In genomic region chr4:3305610-3306371, GRCh38 we compare ENCODE assay signal across 1 cellular context.
TF ChIP-seq lines count a peak whose summit lies in the region.

No MANE protein-coding gene starts in this region.

TF ChIP-seq in K562, 482 proteins besides CTCF, POLR2A, EP300 and RAD21 (continued from another document and continues in another):
- no peak for TF ChIP-seq ATF6 (CRISPR knock-in tag; IDR thresholded peaks at IDR 0.05)
- TF ChIP-seq ZNF444 (CRISPR knock-in tag; IDR thresholded peaks at IDR 0.05): 0 out of 2 replicates have a peak, but pooled peaks have one; percentile 17
- 0 out of 2 replicates have a peak, but pooled peaks have one; percentile 48 for TF ChIP-seq ZNF589 (CRISPR knock-in tag; IDR thresholded peaks at IDR 0.05; ENCODE audit: low read depth)
- no peak for TF ChIP-seq E2F3 (CRISPR knock-in tag; IDR thresholded peaks at IDR 0.05)
- peak; percentile 94 for TF ChIP-seq SOX6 (IDR thresholded peaks at IDR 0.05)
- TF ChIP-seq HDAC2 (IDR thresholded peaks at IDR 0.05): 0 out of 2 replicates have a peak, but pooled peaks have one; percentile 66
- peak; percentile 60 to 70; a peak in 3 of 4 replicates for TF ChIP-seq FOXA3 (CRISPR knock-in tag; conservative IDR thresholded peaks at IDR 0.05 in 1 of 2, IDR thresholded peaks at IDR 0.05 in 1 of 2)
- TF ChIP-seq, protein P1, sequence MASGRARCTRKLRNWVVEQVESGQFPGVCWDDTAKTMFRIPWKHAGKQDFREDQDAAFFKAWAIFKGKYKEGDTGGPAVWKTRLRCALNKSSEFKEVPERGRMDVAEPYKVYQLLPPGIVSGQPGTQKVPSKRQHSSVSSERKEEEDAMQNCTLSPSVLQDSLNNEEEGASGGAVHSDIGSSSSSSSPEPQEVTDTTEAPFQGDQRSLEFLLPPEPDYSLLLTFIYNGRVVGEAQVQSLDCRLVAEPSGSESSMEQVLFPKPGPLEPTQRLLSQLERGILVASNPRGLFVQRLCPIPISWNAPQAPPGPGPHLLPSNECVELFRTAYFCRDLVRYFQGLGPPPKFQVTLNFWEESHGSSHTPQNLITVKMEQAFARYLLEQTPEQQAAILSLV (tag; IDR thresholded peaks at IDR 0.05): no peak
- peak; percentile 83; the same call in 1 of the 2 replicates for TF ChIP-seq ZNF175 (CRISPR knock-in tag; IDR thresholded peaks at IDR 0.05; ENCODE audit: low read depth)
- no peak for TF ChIP-seq ZNF239 (CRISPR knock-in tag; IDR thresholded peaks at IDR 0.05)
- peak; percentile 20 for TF ChIP-seq FOS (IDR thresholded peaks at IDR 0.05; ENCODE audit: extremely low read depth, insufficient read length)
- no peak for TF ChIP-seq HDAC6 (IDR thresholded peaks at IDR 0.05; ENCODE audit: low read depth, low read length)
- peak; percentile 94 to 96 for TF ChIP-seq KDM1A (IDR thresholded peaks at IDR 0.05)
- TF ChIP-seq, protein P2, sequence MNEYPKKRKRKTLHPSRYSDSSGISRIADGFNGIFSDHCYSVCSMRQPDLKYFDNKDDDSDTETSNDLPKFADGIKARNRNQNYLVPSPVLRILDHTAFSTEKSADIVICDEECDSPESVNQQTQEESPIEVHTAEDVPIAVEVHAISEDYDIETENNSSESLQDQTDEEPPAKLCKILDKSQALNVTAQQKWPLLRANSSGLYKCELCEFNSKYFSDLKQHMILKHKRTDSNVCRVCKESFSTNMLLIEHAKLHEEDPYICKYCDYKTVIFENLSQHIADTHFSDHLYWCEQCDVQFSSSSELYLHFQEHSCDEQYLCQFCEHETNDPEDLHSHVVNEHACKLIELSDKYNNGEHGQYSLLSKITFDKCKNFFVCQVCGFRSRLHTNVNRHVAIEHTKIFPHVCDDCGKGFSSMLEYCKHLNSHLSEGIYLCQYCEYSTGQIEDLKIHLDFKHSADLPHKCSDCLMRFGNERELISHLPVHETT (CRISPR knock-in tag; conservative IDR thresholded peaks at IDR 0.05 in 1 of 2, IDR thresholded peaks at IDR 0.05 in 1 of 2): peak in 1 of 2 experiments; percentile 56; a peak in 1 of 4 replicates
- no peak for TF ChIP-seq ID3 (CRISPR knock-in tag; IDR thresholded peaks at IDR 0.05)
- TF ChIP-seq ID3 (tag; IDR thresholded peaks at IDR 0.05): peak; percentile 43; the same call in 1 of the 2 replicates
- TF ChIP-seq FOSL1 (tag; conservative IDR thresholded peaks at IDR 0.05): peak; percentile 94
- no peak for TF ChIP-seq ZSCAN29 (IDR thresholded peaks at IDR 0.05)
- no peak for TF ChIP-seq ZNF707 (CRISPR knock-in tag; conservative IDR thresholded peaks at IDR 0.05)
- peak; percentile 37; the same call in 1 of the 2 replicates for TF ChIP-seq ELF1 (tag; IDR thresholded peaks at IDR 0.05)
- TF ChIP-seq GATA2 (CRISPR knock-in tag; IDR thresholded peaks at IDR 0.05): peak; percentile 82
- no peak for TF ChIP-seq KAT8 (IDR thresholded peaks at IDR 0.05; ENCODE audit: low read depth)
- no peak for TF ChIP-seq ARNT (IDR thresholded peaks at IDR 0.05)
- TF ChIP-seq, protein P3, sequence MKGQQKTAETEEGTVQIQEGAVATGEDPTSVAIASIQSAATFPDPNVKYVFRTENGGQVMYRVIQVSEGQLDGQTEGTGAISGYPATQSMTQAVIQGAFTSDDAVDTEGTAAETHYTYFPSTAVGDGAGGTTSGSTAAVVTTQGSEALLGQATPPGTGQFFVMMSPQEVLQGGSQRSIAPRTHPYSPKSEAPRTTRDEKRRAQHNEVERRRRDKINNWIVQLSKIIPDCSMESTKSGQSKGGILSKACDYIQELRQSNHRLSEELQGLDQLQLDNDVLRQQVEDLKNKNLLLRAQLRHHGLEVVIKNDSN (CRISPR knock-in tag; IDR thresholded peaks at IDR 0.05): no peak
- TF ChIP-seq NFATC3 (IDR thresholded peaks at IDR 0.05): peak; percentile 69; the same call in 1 of the 2 replicates
- peak; percentile 93 for TF ChIP-seq CBFA2T3 (IDR thresholded peaks at IDR 0.05)
- TF ChIP-seq ZNF277 (CRISPR knock-in tag; IDR thresholded peaks at IDR 0.05; ENCODE audit: borderline replicate concordance): no peak
- TF ChIP-seq ZNF584 (CRISPR knock-in tag; IDR thresholded peaks at IDR 0.05; ENCODE audit: low read depth): peak; percentile 70; the same call in 1 of the 2 replicates
- TF ChIP-seq ZNF586 (CRISPR knock-in tag; conservative IDR thresholded peaks at IDR 0.05): no peak
- TF ChIP-seq ZMIZ1 (IDR thresholded peaks at IDR 0.05; ENCODE audit: low read depth in 2 of 2, low read length in 2 of 2): peak in 1 of 2 experiments; percentile 45; a peak in 1 of 4 replicates
- 0 out of 2 replicates have a peak, but pooled peaks have one; percentile 16 for TF ChIP-seq HMG20A (CRISPR knock-in tag; conservative IDR thresholded peaks at IDR 0.05)
- TF ChIP-seq SIX5 (IDR thresholded peaks at IDR 0.05; ENCODE audit: borderline replicate concordance in 1 of 2, insufficient read depth in 1 of 2, low read depth in 1 of 2, low read length in 2 of 2): no peak
- peak in 1 of 2 experiments; percentile 77; a peak in 2 of 4 replicates for TF ChIP-seq HDAC1 (IDR thresholded peaks at IDR 0.05)
- no peak for TF ChIP-seq MAZ (CRISPR knock-in tag; conservative IDR thresholded peaks at IDR 0.05 in 1 of 2, IDR thresholded peaks at IDR 0.05 in 1 of 2)
- TF ChIP-seq, protein P4, sequence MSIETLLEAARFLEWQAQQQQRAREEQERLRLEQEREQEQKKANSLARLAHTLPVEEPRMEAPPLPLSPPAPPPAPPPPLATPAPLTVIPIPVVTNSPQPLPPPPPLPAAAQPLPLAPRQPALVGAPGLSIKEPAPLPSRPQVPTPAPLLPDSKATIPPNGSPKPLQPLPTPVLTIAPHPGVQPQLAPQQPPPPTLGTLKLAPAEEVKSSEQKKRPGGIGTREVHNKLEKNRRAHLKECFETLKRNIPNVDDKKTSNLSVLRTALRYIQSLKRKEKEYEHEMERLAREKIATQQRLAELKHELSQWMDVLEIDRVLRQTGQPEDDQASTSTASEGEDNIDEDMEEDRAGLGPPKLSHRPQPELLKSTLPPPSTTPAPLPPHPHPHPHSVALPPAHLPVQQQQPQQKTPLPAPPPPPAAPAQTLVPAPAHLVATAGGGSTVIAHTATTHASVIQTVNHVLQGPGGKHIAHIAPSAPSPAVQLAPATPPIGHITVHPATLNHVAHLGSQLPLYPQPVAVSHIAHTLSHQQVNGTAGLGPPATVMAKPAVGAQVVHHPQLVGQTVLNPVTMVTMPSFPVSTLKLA (conservative IDR thresholded peaks at IDR 0.05): 0 out of 4 replicates have a peak, but pooled peaks of 1 of the 2 experiments have one; percentile 27
- peak; percentile 44 for TF ChIP-seq SMAD4 (CRISPR knock-in tag; conservative IDR thresholded peaks at IDR 0.05)
- 0 out of 2 replicates have a peak, but pooled peaks have one; percentile 31 for TF ChIP-seq FOXP1 (CRISPR knock-in tag; IDR thresholded peaks at IDR 0.05)
- TF ChIP-seq SNRNP70 (optimal IDR thresholded peaks at IDR 0.05; ENCODE audit: low read depth, low read length): no peak
- no peak for TF ChIP-seq PRMT5 (CRISPR knock-in tag; IDR thresholded peaks at IDR 0.05)
- no peak for TF ChIP-seq ZEB2 (IDR thresholded peaks at IDR 0.05)
- TF ChIP-seq TEAD4 (IDR thresholded peaks at IDR 0.05; ENCODE audit: low read length): peak; percentile 78
- TF ChIP-seq TEAD4 (CRISPR knock-in tag; IDR thresholded peaks at IDR 0.05; ENCODE audit: borderline replicate concordance): no peak
- TF ChIP-seq NEUROD1 (IDR thresholded peaks at IDR 0.05; ENCODE audit: borderline replicate concordance, low read depth, low read length, partially characterized antibody): no peak
- 0 out of 2 replicates have a peak, but pooled peaks have one; percentile 35 for TF ChIP-seq ETS1 (conservative IDR thresholded peaks at IDR 0.05; ENCODE audit: control insufficient read depth, low read depth, low read length)
- no peak for TF ChIP-seq NR2C2 (CRISPR knock-in tag; IDR thresholded peaks at IDR 0.05)
- peak; percentile 44; the same call in 1 of the 2 replicates for TF ChIP-seq NR2C2 (tag; IDR thresholded peaks at IDR 0.05)
- TF ChIP-seq KLF16 (IDR thresholded peaks at IDR 0.05): peak; percentile 72
- no peak for TF ChIP-seq ATF1 (CRISPR knock-in tag; IDR thresholded peaks at IDR 0.05)
- TF ChIP-seq ATF1 (tag; IDR thresholded peaks at IDR 0.05): 0 out of 2 replicates have a peak, but pooled peaks have one; percentile 20
- peak; percentile 74 for TF ChIP-seq ETV1 (tag; conservative IDR thresholded peaks at IDR 0.05; ENCODE audit: low read depth)
- 0 out of 2 replicates have a peak, but pooled peaks have one; percentile 61 for TF ChIP-seq GABPA (tag; conservative IDR thresholded peaks at IDR 0.05; ENCODE audit: low read depth)
- no peak for TF ChIP-seq TEAD2 (tag; IDR thresholded peaks at IDR 0.05)
- peak; percentile 43; the same call in 1 of the 2 replicates for TF ChIP-seq SMARCC2 (IDR thresholded peaks at IDR 0.05; ENCODE audit: low read depth)
- TF ChIP-seq NFIC (IDR thresholded peaks at IDR 0.05): peak; percentile 52
- TF ChIP-seq ARID1B (IDR thresholded peaks at IDR 0.05): peak; percentile 88
- TF ChIP-seq ZNF395 (CRISPR knock-in tag; IDR thresholded peaks at IDR 0.05): peak; percentile 41; the same call in 1 of the 2 replicates
- TF ChIP-seq SMAD3 (CRISPR knock-in tag; conservative IDR thresholded peaks at IDR 0.05): no peak
- no peak for TF ChIP-seq WHSC1 (IDR thresholded peaks at IDR 0.05; ENCODE audit: low read length)
- peak; percentile 72 for TF ChIP-seq DMBX1 (CRISPR knock-in tag; IDR thresholded peaks at IDR 0.05; ENCODE audit: borderline replicate concordance)
- TF ChIP-seq SMARCA4 (IDR thresholded peaks at IDR 0.05): peak; percentile 77
- no peak for TF ChIP-seq NFYB (IDR thresholded peaks at IDR 0.05; ENCODE audit: extremely low read depth, insufficient read length)
- TF ChIP-seq TCF3 (CRISPR knock-in tag; IDR thresholded peaks at IDR 0.05): peak; percentile 89
